1 cellular context compared by ENCODE assay signal in the genomic region with DNA sequence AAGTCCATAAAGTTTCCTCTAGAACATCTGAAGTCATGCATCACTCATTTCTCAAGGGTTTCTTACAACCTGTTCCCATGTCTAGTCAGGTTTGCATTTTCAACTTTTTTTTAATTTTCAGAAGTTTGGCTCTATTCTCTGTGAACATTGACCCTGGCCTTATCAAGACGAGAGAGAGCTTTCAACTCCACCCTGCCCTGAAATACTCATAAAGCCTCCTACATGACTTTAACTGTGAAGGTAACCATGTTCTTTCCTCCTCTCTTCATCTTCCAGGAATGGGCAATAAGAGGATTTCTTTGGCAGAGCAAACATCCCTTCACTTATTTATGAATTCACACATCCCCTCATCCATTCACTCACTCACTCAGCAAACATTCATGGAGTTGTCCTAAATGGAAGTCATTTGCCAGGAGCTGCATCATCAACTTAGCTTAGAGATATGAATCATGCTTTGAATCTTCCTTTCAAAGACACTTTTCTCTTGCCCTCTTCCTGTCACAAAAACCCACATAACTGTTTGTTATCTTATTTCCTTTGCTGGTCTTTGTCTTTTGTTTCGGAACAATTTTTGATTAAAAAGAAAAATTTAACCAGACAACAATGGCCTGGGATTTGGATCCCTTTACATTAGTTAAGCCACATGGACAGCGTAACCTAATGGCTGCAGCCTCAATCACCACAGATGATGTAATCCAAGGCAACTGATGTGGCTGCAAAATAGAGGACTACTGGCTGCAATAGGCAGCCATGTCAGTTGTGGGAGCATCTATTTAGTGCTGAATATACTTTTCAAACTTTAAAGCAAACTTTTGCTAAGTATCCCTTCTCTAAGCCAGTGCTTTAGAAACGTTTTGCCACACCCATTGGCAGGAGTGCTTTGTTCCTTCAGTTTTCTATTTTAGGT.
A peak's percentile ranks its signal among the peaks of the same experiment; 100 is the strongest.
TF ChIP-seq lines count a peak whose summit lies in the region.

No MANE protein-coding gene starts in this region.

TF ChIP-seq in HepG2, 621 proteins besides CTCF, POLR2A, EP300 and RAD21:
- TF ChIP-seq FOXC1 (CRISPR knock-in tag; IDR thresholded peaks at IDR 0.05; ENCODE audit: borderline replicate concordance) (no peak), CEBPB (IDR thresholded peaks at IDR 0.05; ENCODE audit: borderline replicate concordance, low read depth, low read length) (peak; percentile 1; the same call in 1 of the 2 replicates), PRDM4 (CRISPR knock-in tag; IDR thresholded peaks at IDR 0.05; ENCODE audit: borderline replicate concordance) (no peak), ZNF430 (CRISPR knock-in tag; IDR thresholded peaks at IDR 0.05) (no peak), RBM22 (optimal IDR thresholded peaks at IDR 0.05; ENCODE audit: low read length) (no peak), JARID2 (CRISPR knock-in tag; IDR thresholded peaks at IDR 0.05; ENCODE audit: insufficient replicate concordance) (no peak), MAF1 (CRISPR knock-in tag; IDR thresholded peaks at IDR 0.05; ENCODE audit: borderline replicate concordance) (no peak), GTF3A (CRISPR knock-in tag; conservative IDR thresholded peaks at IDR 0.05) (no peak), ATF7 (IDR thresholded peaks at IDR 0.05) (peak; percentile 87), ATF7 (CRISPR knock-in tag; IDR thresholded peaks at IDR 0.05) (no peak), NFYB (CRISPR knock-in tag; IDR thresholded peaks at IDR 0.05) (no peak)
